1 cellular context compared by ENCODE assay signal in the genomic region with DNA sequence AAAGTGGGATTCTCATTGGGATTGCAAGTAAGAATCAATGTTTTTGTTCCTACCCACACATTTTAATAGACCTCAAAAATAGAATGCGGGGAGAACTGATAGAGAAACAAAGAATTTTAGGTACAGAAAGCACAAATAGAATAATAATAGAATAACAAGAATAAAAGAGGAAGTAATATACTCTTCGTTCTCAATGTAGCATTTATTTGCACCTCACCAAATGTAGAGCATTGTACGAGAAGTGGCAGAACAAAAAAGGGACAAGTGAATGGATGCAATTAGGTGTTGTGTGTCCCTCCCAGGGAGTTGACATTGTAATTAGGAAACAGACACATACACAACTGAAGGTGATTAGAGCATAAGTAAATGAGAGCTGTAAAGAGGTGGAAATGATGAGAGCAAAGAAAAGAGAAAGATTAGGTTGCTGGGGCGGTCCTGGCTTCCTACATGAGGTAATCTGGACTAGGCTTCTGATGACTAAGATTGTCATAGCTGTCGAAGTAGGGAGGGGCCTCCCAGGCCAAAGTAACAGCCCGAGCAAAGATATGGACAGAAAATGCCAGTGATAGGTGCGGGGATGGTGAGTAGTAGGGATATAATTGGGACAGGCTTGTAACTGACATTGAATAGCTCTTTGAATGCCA.
TF ChIP-seq lines count a peak whose summit lies in the region.

No MANE protein-coding gene starts in this region.

TF ChIP-seq in GM23338, 12 proteins besides CTCF, POLR2A, EP300 and RAD21 (continued from another document):
- TF ChIP-seq, protein P1, sequence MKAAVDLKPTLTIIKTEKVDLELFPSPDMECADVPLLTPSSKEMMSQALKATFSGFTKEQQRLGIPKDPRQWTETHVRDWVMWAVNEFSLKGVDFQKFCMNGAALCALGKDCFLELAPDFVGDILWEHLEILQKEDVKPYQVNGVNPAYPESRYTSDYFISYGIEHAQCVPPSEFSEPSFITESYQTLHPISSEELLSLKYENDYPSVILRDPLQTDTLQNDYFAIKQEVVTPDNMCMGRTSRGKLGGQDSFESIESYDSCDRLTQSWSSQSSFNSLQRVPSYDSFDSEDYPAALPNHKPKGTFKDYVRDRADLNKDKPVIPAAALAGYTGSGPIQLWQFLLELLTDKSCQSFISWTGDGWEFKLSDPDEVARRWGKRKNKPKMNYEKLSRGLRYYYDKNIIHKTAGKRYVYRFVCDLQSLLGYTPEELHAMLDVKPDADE (IDR thresholded peaks at IDR 0.05), result no peak
- TF ChIP-seq NANOG (IDR thresholded peaks at IDR 0.05; ENCODE audit: borderline replicate concordance) (no peak), ZNF114 (CRISPR knock-in tag; IDR thresholded peaks at IDR 0.05) (no peak), POLR2AphosphoS5 (IDR thresholded peaks at IDR 0.05; ENCODE audit: low read depth) (no peak), CREB1 (CRISPR knock-in tag; IDR thresholded peaks at IDR 0.05; ENCODE audit: low read depth) (no peak), EZH2phosphoT487 (IDR thresholded peaks at IDR 0.05; ENCODE audit: unreplicated experiment) (no peak), STAT1 (IDR thresholded peaks at IDR 0.05; ENCODE audit: unreplicated experiment) (no peak), ZNF331 (CRISPR knock-in tag; IDR thresholded peaks at IDR 0.05; ENCODE audit: low read depth) (no peak)
- TF ChIP-seq, protein P2, sequence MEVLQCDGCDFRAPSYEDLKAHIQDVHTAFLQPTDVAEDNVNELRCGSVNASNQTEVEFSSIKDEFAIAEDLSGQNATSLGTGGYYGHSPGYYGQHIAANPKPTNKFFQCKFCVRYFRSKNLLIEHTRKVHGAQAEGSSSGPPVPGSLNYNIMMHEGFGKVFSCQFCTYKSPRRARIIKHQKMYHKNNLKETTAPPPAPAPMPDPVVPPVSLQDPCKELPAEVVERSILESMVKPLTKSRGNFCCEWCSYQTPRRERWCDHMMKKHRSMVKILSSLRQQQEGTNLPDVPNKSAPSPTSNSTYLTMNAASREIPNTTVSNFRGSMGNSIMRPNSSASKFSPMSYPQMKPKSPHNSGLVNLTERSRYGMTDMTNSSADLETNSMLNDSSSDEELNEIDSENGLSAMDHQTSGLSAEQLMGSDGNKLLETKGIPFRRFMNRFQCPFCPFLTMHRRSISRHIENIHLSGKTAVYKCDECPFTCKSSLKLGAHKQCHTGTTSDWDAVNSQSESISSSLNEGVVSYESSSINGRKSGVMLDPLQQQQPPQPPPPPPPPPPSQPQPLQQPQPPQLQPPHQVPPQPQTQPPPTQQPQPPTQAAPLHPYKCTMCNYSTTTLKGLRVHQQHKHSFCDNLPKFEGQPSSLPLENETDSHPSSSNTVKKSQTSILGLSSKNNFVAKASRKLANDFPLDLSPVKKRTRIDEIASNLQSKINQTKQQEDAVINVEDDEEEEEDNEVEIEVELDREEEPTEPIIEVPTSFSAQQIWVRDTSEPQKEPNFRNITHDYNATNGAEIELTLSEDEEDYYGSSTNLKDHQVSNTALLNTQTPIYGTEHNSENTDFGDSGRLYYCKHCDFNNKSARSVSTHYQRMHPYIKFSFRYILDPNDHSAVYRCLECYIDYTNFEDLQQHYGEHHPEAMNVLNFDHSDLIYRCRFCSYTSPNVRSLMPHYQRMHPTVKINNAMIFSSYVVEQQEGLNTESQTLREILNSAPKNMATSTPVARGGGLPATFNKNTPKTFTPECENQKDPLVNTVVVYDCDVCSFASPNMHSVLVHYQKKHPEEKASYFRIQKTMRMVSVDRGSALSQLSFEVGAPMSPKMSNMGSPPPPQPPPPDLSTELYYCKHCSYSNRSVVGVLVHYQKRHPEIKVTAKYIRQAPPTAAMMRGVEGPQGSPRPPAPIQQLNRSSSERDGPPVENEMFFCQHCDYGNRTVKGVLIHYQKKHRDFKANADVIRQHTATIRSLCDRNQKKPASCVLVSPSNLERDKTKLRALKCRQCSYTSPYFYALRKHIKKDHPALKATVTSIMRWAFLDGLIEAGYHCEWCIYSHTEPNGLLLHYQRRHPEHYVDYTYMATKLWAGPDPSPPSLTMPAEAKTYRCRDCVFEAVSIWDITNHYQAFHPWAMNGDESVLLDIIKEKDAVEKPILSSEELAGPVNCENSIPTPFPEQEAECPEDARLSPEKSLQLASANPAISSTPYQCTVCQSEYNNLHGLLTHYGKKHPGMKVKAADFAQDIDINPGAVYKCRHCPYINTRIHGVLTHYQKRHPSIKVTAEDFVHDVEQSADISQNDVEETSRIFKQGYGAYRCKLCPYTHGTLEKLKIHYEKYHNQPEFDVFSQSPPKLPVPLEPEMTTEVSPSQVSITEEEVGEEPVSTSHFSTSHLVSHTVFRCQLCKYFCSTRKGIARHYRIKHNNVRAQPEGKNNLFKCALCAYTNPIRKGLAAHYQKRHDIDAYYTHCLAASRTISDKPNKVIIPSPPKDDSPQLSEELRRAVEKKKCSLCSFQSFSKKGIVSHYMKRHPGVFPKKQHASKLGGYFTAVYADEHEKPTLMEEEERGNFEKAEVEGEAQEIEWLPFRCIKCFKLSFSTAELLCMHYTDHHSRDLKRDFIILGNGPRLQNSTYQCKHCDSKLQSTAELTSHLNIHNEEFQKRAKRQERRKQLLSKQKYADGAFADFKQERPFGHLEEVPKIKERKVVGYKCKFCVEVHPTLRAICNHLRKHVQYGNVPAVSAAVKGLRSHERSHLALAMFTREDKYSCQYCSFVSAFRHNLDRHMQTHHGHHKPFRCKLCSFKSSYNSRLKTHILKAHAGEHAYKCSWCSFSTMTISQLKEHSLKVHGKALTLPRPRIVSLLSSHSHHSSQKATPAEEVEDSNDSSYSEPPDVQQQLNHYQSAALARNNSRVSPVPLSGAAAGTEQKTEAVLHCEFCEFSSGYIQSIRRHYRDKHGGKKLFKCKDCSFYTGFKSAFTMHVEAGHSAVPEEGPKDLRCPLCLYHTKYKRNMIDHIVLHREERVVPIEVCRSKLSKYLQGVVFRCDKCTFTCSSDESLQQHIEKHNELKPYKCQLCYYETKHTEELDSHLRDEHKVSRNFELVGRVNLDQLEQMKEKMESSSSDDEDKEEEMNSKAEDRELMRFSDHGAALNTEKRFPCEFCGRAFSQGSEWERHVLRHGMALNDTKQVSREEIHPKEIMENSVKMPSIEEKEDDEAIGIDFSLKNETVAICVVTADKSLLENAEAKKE (CRISPR knock-in tag; IDR thresholded peaks at IDR 0.05), result no peak
